12 cellular contexts compared by ENCODE assay signal in the genomic region with DNA sequence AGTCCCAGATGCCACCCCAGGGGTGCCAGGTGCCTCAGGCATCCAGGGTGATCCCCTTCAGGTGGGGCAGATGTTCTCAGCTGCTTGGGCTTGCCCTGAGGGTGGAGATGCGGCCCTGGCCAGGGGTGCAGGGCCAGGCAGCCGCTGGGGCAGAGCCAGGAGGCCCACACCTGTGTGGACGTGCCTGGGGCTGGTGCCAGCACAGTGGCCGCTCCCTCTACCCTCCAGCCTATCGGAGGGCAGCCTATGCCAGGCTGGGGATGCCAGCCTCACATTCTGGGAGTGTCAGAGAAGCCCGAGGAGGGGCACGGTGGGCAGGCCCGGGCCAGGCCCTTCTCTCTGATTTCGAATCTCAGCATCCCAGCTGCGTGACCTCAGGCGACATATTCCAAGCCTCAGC.
"Had no signal": no experiment of that assay in that cellular context is flagged by ENCODE, and none has a peak within 500 bp of the region (broad histone marks: within the 10 kb centered on the region; RNA-seq: fewer than 3 reads in every experiment).

No MANE protein-coding gene starts in this region.

- DNase-seq: central memory CD4-positive, alpha-beta T cell; cortex of kidney; effector memory CD4-positive, alpha-beta T cell; natural killer cell; nucleus accumbens; stimulated activated CD4-positive, alpha-beta T cell treated with anti-CD3 and anti-CD28 coated beads, Interleukin-4, amount 100 ng/mL, for 1 hour; stimulated activated CD8-positive, alpha-beta memory T cell treated with anti-CD3 and anti-CD28 coated beads, Interleukin-4, amount 100 ng/mL, for 48 hours had no signal

- H2AFZ ChIP-seq: hepatocyte had no signal

- H3K27me3 Mint-ChIP-seq: activated naive CD4-positive, alpha-beta T cell treated with anti-CD3 and anti-CD28 coated beads, Interleukin-2, amount 50 U/mL, for 24 hours had no signal

- H3K9me3 Mint-ChIP-seq: activated naive CD4-positive, alpha-beta T cell treated with anti-CD3 and anti-CD28 coated beads, Interleukin-2, amount 50 U/mL, for 24 hours; activated T-helper 2 cell treated with anti-CD3 and anti-CD28 coated beads, Interferon-gamma antibody, Interleukin-2, Interleukin-4, amounts not matched to agents 10 μg/mL and 5 μg/mL and 100 μg/mL, durations not matched to agents 14 hours and 24 hours and 36 hours; natural killer cell; stimulated activated naive CD8-positive, alpha-beta T cell treated with anti-CD3 and anti-CD28 coated beads, Interleukin-15, Interleukin-2, amounts not matched to agents 100 ng/mL and 50 ng/mL, for 24 hours had no signal

- H3K4me2 ChIP-seq: hepatocyte had no signal

- H3K4me1 Mint-ChIP-seq: activated naive CD4-positive, alpha-beta T cell treated with anti-CD3 and anti-CD28 coated beads, Interleukin-2, amount 50 U/mL, for 24 hours; natural killer cell had no signal

- H3K36me3 Mint-ChIP-seq: activated naive CD4-positive, alpha-beta T cell treated with anti-CD3 and anti-CD28 coated beads, Interleukin-2, amount 50 U/mL, for 24 hours; natural killer cell had no signal

- H3K4me3 Mint-ChIP-seq: activated naive CD4-positive, alpha-beta T cell treated with anti-CD3 and anti-CD28 coated beads, Interleukin-2, amount 50 U/mL, for 24 hours; natural killer cell; stimulated activated naive CD8-positive, alpha-beta T cell treated with anti-CD3 and anti-CD28 coated beads, Interleukin-15, Interleukin-2, amounts not matched to agents 100 ng/mL and 50 ng/mL, for 24 hours had no signal

- H3K27me3 ChIP-seq: hepatocyte had no signal

- H3K79me2 ChIP-seq: hepatocyte had no signal

- H3K27ac ChIP-seq: hepatocyte had no signal

- ATAC-seq: activated CD4-positive, CD25-positive, alpha-beta regulatory T cell treated with anti-CD3 and anti-CD28 coated beads, Interleukin-2, amount 50 U/mL, for 24 hours; natural killer cell had no signal

- H3K4me3 ChIP-seq: hepatocyte had no signal

- H3K27ac Mint-ChIP-seq: activated naive CD4-positive, alpha-beta T cell treated with anti-CD3 and anti-CD28 coated beads, Interleukin-2, amount 50 U/mL, for 24 hours; activated T-helper 2 cell treated with anti-CD3 and anti-CD28 coated beads, Interferon-gamma antibody, Interleukin-2, Interleukin-4, amounts not matched to agents 10 μg/mL and 5 μg/mL and 100 μg/mL, durations not matched to agents 14 hours and 24 hours and 36 hours; natural killer cell; stimulated activated naive CD8-positive, alpha-beta T cell treated with anti-CD3 and anti-CD28 coated beads, Interleukin-15, Interleukin-2, amounts not matched to agents 100 ng/mL and 50 ng/mL, for 24 hours had no signal
